8 cellular contexts compared by ENCODE assay signal in genomic region chr15:77999486-77999885, GRCh38.
"Had no signal": no experiment of that assay in that cellular context is flagged by ENCODE, and none has a peak within 500 bp of the region (broad histone marks: within the 10 kb centered on the region; RNA-seq: fewer than 3 reads in every experiment).

No MANE protein-coding gene starts in this region.

- FAIRE-seq: RCC 7860 had no signal

- H3K9me3 ChIP-seq: SK-N-SH had no signal

- DNase-seq: KG1, NCI-H1092 treated with DMSO at 0.1 percent for 48 hours, NCI-H2081 treated with DMSO at 0.1 percent for 48 hours, NCI-H2171, NCI-H510A, NCI-H774 had no signal

- H3K9ac ChIP-seq: SK-N-SH had no signal
